In the genomic region with DNA sequence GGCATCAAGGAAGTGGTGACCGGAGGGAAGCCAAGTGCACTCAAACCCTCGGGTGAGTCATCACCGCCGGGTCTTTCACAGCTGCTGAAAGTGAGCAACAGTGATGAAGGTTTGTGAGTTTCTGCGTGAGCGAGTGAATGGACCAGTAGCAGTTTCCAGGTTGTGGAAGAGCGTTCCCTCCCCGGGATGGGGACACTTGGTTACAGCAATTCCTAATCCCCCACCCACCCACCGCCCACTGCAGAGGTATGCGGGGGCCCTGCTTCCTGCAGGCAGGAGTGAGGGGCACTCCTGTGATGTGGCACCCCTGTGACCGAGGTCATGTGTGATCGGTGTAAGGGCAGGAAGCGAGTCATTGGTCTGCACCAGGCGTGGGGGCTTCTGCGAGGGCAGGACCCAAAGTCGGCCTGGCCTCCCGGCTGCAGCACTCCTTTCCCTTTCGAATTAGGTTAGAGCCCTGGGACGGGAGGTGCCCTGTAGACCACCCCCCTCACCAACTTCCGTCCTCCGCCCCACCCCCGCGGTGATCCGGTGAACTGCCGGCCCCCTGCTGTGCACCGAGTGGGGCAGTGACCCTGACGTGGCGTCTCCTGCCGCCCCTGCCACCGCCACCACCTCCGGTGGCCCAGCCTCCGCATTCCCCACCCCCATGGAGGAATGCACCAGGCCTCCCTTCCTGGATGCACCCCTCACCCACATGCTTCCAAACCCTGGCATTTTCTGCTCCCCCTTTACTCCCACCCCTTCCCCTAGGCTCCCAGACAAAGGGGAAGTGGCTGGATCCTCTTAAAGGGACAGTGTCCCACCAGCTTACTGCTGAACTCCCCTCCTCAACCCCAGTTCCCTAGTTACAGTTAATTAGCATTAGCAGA, we compare ENCODE assay signal across 8 cellular contexts. TPM values are rescaled to one million over a fixed set of nuclear protein-coding genes. Genes with fewer than 3 reads are reported as not detected.
DNase-seq lines count a peak whose midpoint lies in the region; ATAC-seq and TF ChIP-seq lines count a peak whose summit lies in the region.

No MANE protein-coding gene starts in this region.

- H3K9me2 ChIP-seq in Loucy (replicated peaks; ENCODE audit: low read depth, low read length), result no peaks in the 10 kb centered on the region

- H3K27me3 ChIP-seq in Loucy (ENCODE audit: insufficient read depth, low read length, poor library complexity, severe bottlenecking) (no peaks in the 10 kb centered on the region), lung (ENCODE audit: control insufficient read depth, insufficient read depth) (no peaks in the 10 kb centered on the region)

- H3K4me3 ChIP-seq in Loucy (ENCODE audit: low read length, poor library complexity, severe bottlenecking) (peak overlapping the region; percentile 82), lung (peak overlapping the region; percentile 30)

- no peaks in the 10 kb centered on the region for H3K9me3 ChIP-seq in Loucy (ENCODE audit: insufficient read depth, low read depth, low read length)
- H3K9me3 ChIP-seq in lung (ENCODE audit: control insufficient read depth in 2 of 2, insufficient read depth in 1 of 2, low read length in 1 of 2), result no peaks in the 10 kb centered on the region

- H3K36me3 Mint-ChIP-seq in activated CD4-positive, alpha-beta T cell treated with anti-CD3 and anti-CD28 coated beads, Interleukin-2, amount 10 ng/mL, durations not matched to agents 24 days and 14 days (ENCODE audit: low read depth), result peaks cover 13% of the 10 kb centered on the region

- peak; percentile 43 for ATAC-seq in GM21619 (IDR thresholded peaks at IDR 0.05; ENCODE audit: unreplicated experiment)
- ATAC-seq in lung (ENCODE audit: insufficient read depth, low FRiP score), result peak; percentile 86

- H3K79me2 ChIP-seq in Loucy (ENCODE audit: insufficient read depth, low read length), result peaks cover 17% of the 10 kb centered on the region; the same call in 1 of the 2 replicates

- TF ChIP-seq CTCF in Loucy (conservative IDR thresholded peaks at IDR 0.05; ENCODE audit: low read length), result no peak
- TF ChIP-seq CTCF in lung (IDR thresholded peaks at IDR 0.05; ENCODE audit: control extremely low read depth, extremely low read depth), result no peak

- H3F3A ChIP-seq in Loucy (ENCODE audit: low read depth), result peaks cover 12% of the 10 kb centered on the region

- H3K4me1 ChIP-seq in Loucy (ENCODE audit: insufficient read depth, low read length, poor library complexity, severe bottlenecking) (peaks cover 28% of the 10 kb centered on the region), lung (ENCODE audit: control insufficient read depth in 2 of 2, insufficient read depth in 2 of 2, low read length in 2 of 2) (peaks cover 0 to 23% of the 10 kb centered on the region in 2 donors)

- no peaks in the 10 kb centered on the region for H4K20me1 ChIP-seq in Loucy (ENCODE audit: insufficient read depth, low read length, poor library complexity, severe bottlenecking)

- H3K4me3 Mint-ChIP-seq in activated CD4-positive, alpha-beta T cell treated with anti-CD3 and anti-CD28 coated beads, Interleukin-2, amount 10 ng/mL, durations not matched to agents 24 days and 14 days, result peak overlapping the region; percentile 87

- DNase-seq in DMS79 treated with DMSO at 0.1 percent for 48 hours (lab: John Stamatoyannopoulos, UW), result peak; percentile 60
- peak; percentile 91 for DNase-seq in activated CD4-positive, alpha-beta T cell treated with anti-CD3 and anti-CD28 coated beads, Interleukin-2, amount 10 ng/mL, durations not matched to agents 24 days and 14 days
- DNase-seq in dermis microvascular lymphatic vessel endothelial cell (ENCODE audit: low read depth in 2 of 2), result peak; percentile 36 to 92
- DNase-seq in lung (ENCODE audit: low spot score), result peak; percentile 90
- DNase-seq in stimulated activated CD4-positive, alpha-beta T cell treated with anti-CD3 and anti-CD28 coated beads, TNF-alpha, amount 100 ng/mL, for 48 hours (ENCODE audit: low read depth in 3 of 3), result peak; percentile 65 to 84 (median 68)
- no peak for DNase-seq in HuH-7.5 (ENCODE audit: low spot score)

- peak overlapping the region; percentile 86 for H2AFZ ChIP-seq in Loucy (ENCODE audit: low read length)

- H3K27ac Mint-ChIP-seq in activated CD4-positive, alpha-beta T cell treated with anti-CD3 and anti-CD28 coated beads, Interleukin-2, amount 10 ng/mL, durations not matched to agents 24 days and 14 days, result peak overlapping the region; percentile 97

- no peaks in the 10 kb centered on the region for H3K9me3 Mint-ChIP-seq in activated CD4-positive, alpha-beta T cell treated with anti-CD3 and anti-CD28 coated beads, Interleukin-2, amount 10 ng/mL, durations not matched to agents 24 days and 14 days

- H3K36me3 ChIP-seq in Loucy (ENCODE audit: insufficient read depth, low read length) (peaks cover 14% of the 10 kb centered on the region; the same call in 1 of the 2 replicates), lung (ENCODE audit: control insufficient read depth in 2 of 2, insufficient read depth in 2 of 2, low read length in 2 of 2) (peaks cover 0 to 10% of the 10 kb centered on the region in 2 donors)

- intact Hi-C loops in activated CD4-positive, alpha-beta T cell treated with anti-CD3 and anti-CD28 coated beads, Interleukin-2, amount 10 ng/mL, durations not matched to agents 24 days and 14 days (cut with micrococcal nuclease), result loop anchor here (1.0 kb wide), 2 partner anchors 11 to 80 kb away; partner anchors contain the start of genes EIF4H and LIMK1

- H3K27me3 Mint-ChIP-seq in activated CD4-positive, alpha-beta T cell treated with anti-CD3 and anti-CD28 coated beads, Interleukin-2, amount 10 ng/mL, durations not matched to agents 24 days and 14 days, result no peaks in the 10 kb centered on the region

- 6 to 8% methylated on average over 30 to 32 of the region's 32 CpGs for WGBS in lung, 2 donors

- peaks cover 25% of the 10 kb centered on the region for H3K4me1 Mint-ChIP-seq in activated CD4-positive, alpha-beta T cell treated with anti-CD3 and anti-CD28 coated beads, Interleukin-2, amount 10 ng/mL, durations not matched to agents 24 days and 14 days

- H3K9ac ChIP-seq in Loucy (ENCODE audit: low read depth, low read length, poor library complexity, severe bottlenecking), result peak overlapping the region; percentile 82

- H3K4me2 ChIP-seq in Loucy (ENCODE audit: low read depth, low read length, poor library complexity, severe bottlenecking), result peak overlapping the region; percentile 77

- peak overlapping the region in 1 of 2 donors; percentile 90 for H3K27ac ChIP-seq in lung (ENCODE audit: low read depth in 1 of 2, low read length in 1 of 2)

RNA-seq across cellular contexts. Expression of gene LIMK1, which starts 10.9 kb away (rescaled TPM):
- total RNA-seq in activated CD4-positive, alpha-beta T cell treated with anti-CD3 and anti-CD28 coated beads, Interleukin-2, amount 10 ng/mL, durations not matched to agents 24 days and 14 days, result 25.3 and 26.3 TPM in 2 replicates
- total RNA-seq in dermis microvascular lymphatic vessel endothelial cell (13.9 and 18.7 TPM in 2 replicates), lung (10 to 100 TPM; 11.2 to 41.0 TPM)
- 10 to 100 TPM; 14.0 to 20.5 TPM for polyA plus RNA-seq in lung
